ENCODE assay signal across 1 cellular context in the genomic region with DNA sequence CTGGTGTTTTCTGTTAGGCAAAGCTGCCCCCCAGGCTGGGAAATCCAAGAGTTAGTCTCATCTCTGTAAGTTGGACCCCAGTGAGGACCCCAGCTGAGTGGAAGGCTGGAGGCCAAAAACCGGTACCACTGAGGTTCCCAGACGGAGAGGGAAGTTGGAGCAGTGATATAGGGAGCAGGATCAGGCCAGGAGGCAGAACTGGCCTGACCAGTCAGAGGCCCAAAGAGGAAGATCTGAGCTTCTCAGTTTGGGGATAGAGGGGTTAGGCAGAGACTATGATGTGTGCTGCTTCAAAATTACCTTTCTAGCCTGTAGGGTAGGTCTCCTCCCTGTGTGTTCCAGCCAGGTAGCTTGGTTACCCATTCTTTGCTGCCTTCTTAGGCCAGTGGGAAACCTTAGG.
TF ChIP-seq lines count a peak whose summit lies in the region.

No MANE protein-coding gene starts in this region.

TF ChIP-seq in GM23338, 12 proteins besides CTCF, POLR2A, EP300 and RAD21:
- TF ChIP-seq EZH2 (IDR thresholded peaks at IDR 0.05; ENCODE audit: low read depth, unreplicated experiment), result no peak
- TF ChIP-seq STAT1 (IDR thresholded peaks at IDR 0.05; ENCODE audit: unreplicated experiment), result no peak
- TF ChIP-seq EZH2phosphoT487 (IDR thresholded peaks at IDR 0.05; ENCODE audit: unreplicated experiment), result no peak
- TF ChIP-seq NANOG (IDR thresholded peaks at IDR 0.05; ENCODE audit: borderline replicate concordance), result no peak
- TF ChIP-seq, protein P1, sequence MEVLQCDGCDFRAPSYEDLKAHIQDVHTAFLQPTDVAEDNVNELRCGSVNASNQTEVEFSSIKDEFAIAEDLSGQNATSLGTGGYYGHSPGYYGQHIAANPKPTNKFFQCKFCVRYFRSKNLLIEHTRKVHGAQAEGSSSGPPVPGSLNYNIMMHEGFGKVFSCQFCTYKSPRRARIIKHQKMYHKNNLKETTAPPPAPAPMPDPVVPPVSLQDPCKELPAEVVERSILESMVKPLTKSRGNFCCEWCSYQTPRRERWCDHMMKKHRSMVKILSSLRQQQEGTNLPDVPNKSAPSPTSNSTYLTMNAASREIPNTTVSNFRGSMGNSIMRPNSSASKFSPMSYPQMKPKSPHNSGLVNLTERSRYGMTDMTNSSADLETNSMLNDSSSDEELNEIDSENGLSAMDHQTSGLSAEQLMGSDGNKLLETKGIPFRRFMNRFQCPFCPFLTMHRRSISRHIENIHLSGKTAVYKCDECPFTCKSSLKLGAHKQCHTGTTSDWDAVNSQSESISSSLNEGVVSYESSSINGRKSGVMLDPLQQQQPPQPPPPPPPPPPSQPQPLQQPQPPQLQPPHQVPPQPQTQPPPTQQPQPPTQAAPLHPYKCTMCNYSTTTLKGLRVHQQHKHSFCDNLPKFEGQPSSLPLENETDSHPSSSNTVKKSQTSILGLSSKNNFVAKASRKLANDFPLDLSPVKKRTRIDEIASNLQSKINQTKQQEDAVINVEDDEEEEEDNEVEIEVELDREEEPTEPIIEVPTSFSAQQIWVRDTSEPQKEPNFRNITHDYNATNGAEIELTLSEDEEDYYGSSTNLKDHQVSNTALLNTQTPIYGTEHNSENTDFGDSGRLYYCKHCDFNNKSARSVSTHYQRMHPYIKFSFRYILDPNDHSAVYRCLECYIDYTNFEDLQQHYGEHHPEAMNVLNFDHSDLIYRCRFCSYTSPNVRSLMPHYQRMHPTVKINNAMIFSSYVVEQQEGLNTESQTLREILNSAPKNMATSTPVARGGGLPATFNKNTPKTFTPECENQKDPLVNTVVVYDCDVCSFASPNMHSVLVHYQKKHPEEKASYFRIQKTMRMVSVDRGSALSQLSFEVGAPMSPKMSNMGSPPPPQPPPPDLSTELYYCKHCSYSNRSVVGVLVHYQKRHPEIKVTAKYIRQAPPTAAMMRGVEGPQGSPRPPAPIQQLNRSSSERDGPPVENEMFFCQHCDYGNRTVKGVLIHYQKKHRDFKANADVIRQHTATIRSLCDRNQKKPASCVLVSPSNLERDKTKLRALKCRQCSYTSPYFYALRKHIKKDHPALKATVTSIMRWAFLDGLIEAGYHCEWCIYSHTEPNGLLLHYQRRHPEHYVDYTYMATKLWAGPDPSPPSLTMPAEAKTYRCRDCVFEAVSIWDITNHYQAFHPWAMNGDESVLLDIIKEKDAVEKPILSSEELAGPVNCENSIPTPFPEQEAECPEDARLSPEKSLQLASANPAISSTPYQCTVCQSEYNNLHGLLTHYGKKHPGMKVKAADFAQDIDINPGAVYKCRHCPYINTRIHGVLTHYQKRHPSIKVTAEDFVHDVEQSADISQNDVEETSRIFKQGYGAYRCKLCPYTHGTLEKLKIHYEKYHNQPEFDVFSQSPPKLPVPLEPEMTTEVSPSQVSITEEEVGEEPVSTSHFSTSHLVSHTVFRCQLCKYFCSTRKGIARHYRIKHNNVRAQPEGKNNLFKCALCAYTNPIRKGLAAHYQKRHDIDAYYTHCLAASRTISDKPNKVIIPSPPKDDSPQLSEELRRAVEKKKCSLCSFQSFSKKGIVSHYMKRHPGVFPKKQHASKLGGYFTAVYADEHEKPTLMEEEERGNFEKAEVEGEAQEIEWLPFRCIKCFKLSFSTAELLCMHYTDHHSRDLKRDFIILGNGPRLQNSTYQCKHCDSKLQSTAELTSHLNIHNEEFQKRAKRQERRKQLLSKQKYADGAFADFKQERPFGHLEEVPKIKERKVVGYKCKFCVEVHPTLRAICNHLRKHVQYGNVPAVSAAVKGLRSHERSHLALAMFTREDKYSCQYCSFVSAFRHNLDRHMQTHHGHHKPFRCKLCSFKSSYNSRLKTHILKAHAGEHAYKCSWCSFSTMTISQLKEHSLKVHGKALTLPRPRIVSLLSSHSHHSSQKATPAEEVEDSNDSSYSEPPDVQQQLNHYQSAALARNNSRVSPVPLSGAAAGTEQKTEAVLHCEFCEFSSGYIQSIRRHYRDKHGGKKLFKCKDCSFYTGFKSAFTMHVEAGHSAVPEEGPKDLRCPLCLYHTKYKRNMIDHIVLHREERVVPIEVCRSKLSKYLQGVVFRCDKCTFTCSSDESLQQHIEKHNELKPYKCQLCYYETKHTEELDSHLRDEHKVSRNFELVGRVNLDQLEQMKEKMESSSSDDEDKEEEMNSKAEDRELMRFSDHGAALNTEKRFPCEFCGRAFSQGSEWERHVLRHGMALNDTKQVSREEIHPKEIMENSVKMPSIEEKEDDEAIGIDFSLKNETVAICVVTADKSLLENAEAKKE (CRISPR knock-in tag; IDR thresholded peaks at IDR 0.05), result no peak
- no peak for TF ChIP-seq CREB1 (CRISPR knock-in tag; IDR thresholded peaks at IDR 0.05; ENCODE audit: low read depth)
- TF ChIP-seq ZNF114 (CRISPR knock-in tag; IDR thresholded peaks at IDR 0.05), result no peak
- TF ChIP-seq, protein P2, sequence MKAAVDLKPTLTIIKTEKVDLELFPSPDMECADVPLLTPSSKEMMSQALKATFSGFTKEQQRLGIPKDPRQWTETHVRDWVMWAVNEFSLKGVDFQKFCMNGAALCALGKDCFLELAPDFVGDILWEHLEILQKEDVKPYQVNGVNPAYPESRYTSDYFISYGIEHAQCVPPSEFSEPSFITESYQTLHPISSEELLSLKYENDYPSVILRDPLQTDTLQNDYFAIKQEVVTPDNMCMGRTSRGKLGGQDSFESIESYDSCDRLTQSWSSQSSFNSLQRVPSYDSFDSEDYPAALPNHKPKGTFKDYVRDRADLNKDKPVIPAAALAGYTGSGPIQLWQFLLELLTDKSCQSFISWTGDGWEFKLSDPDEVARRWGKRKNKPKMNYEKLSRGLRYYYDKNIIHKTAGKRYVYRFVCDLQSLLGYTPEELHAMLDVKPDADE (IDR thresholded peaks at IDR 0.05), result no peak
- no peak for TF ChIP-seq POLR2AphosphoS5 (IDR thresholded peaks at IDR 0.05; ENCODE audit: low read depth)
- no peak for TF ChIP-seq ZNF331 (CRISPR knock-in tag; IDR thresholded peaks at IDR 0.05; ENCODE audit: low read depth)
